ENCODE assay signal across 20 cellular contexts in genomic region chr13:107370036-107370785, GRCh38.
A peak's percentile ranks its signal among the peaks of the same experiment; 100 is the strongest.
DNase-seq lines count a peak whose midpoint lies in the region; ATAC-seq, FAIRE-seq and TF ChIP-seq lines count a peak whose summit lies in the region.
"Had no signal": no experiment of that assay in that cellular context is flagged by ENCODE, and none has a peak within 500 bp of the region (broad histone marks: within the 10 kb centered on the region; RNA-seq: fewer than 3 reads in every experiment).

No MANE protein-coding gene starts in this region.

- H3K23ac ChIP-seq in H1 (ENCODE audit: insufficient read length) (no peak overlapping the region), mesenchymal stem cell (ENCODE audit: low read length in 2 of 2) (no peak overlapping the region)

- H3K27me3 ChIP-seq in H1 (replicated peaks in 1 of 4; ENCODE audit: control insufficient read depth in 3 of 4, extremely low read depth in 1 of 4, insufficient read depth in 3 of 4, low read length in 3 of 4) (no peaks in the 10 kb centered on the region), mesenchymal stem cell (ENCODE audit: control insufficient read depth in 1 of 2, insufficient read depth in 1 of 2, low read length in 2 of 2) (no peaks in the 10 kb centered on the region), psoas muscle (ENCODE audit: insufficient read depth in 3 of 3, low read length in 2 of 3) (no peaks in the 10 kb centered on the region)
- H3K27me3 ChIP-seq: Peyer's patch had no signal

- H4K91ac ChIP-seq in H1 (replicated peaks; ENCODE audit: insufficient read length, low read length): no peak overlapping the region
- H4K91ac ChIP-seq in mesenchymal stem cell (ENCODE audit: low read length): no peak overlapping the region

- POLR2A ChIA-PET in H1 (lab: Charles Lee; ENCODE audit: partially characterized antibody): no interaction called here

- TF ChIP-seq RAD21 in H1 (IDR thresholded peaks at IDR 0.05 in 1 of 2, conservative IDR thresholded peaks at IDR 0.05 in 1 of 2; ENCODE audit: low read depth in 2 of 2, low read length in 2 of 2): no peak

- no peak overlapping the region for H3K4me2 ChIP-seq in H1 (ENCODE audit: insufficient read depth in 1 of 2, low read depth in 2 of 2, low read length in 2 of 2)
- peak overlapping the region; percentile 61 for H3K4me2 ChIP-seq in mesenchymal stem cell (ENCODE audit: low read length, poor library complexity, severe bottlenecking)
- H3K4me2 ChIP-seq: GM23338 had no signal

- CTCF ChIA-PET in H1 (lab: Charles Lee; ENCODE audit: partially characterized antibody): interaction anchor here (0.6 to 2.0 kb wide), 5 partner anchors 9 to 484 kb away, joined by 3 to 5 read pairs (median 3); no protein-coding TSS in a partner anchor

- H2BK120ac ChIP-seq in H1 (replicated peaks; ENCODE audit: low read depth, low read length): no peak overlapping the region
- peak overlapping the region; percentile 71 for H2BK120ac ChIP-seq in mesenchymal stem cell (ENCODE audit: low read depth, low read length)

- H2AK5ac ChIP-seq in H1 (ENCODE audit: low read depth, low read length) (no peak overlapping the region), mesenchymal stem cell (ENCODE audit: low read length, severe bottlenecking) (no peak overlapping the region)

- no peak overlapping the region for H3K4ac ChIP-seq in H1 (replicated peaks; ENCODE audit: insufficient read length, low read depth, low read length)
- peak overlapping the region in 1 of 2 experiments; percentile 91 for H3K4ac ChIP-seq in mesenchymal stem cell (ENCODE audit: low read depth in 1 of 2, low read length in 2 of 2)

- no peak for TF ChIP-seq POLR2A in H1 (IDR thresholded peaks at IDR 0.05; ENCODE audit: control extremely low read depth in 1 of 2, low read depth in 2 of 2, low read length in 2 of 2)

- TF ChIP-seq EP300 in H1 (IDR thresholded peaks at IDR 0.05; ENCODE audit: borderline replicate concordance in 1 of 2, low read depth in 2 of 2, low read length in 2 of 2): no peak

- H4K8ac ChIP-seq in H1 (ENCODE audit: extremely low read depth, insufficient read depth, low read length): no peak overlapping the region
- no peak overlapping the region for H4K8ac ChIP-seq in mesenchymal stem cell (ENCODE audit: low read length)

- no peak overlapping the region for H2BK20ac ChIP-seq in H1 (ENCODE audit: low read length)

- no peak overlapping the region for H3K56ac ChIP-seq in H1 (replicated peaks; ENCODE audit: insufficient read length, low read depth, low read length)

- no peak overlapping the region for H2BK5ac ChIP-seq in H1 (ENCODE audit: low read depth, low read length)
- peak overlapping the region; percentile 62 for H2BK5ac ChIP-seq in mesenchymal stem cell (ENCODE audit: low read depth, low read length, poor library complexity, severe bottlenecking)

- H2BK12ac ChIP-seq in H1 (ENCODE audit: low read depth, low read length) (no peak overlapping the region), mesenchymal stem cell (ENCODE audit: low read length in 2 of 2) (no peak overlapping the region)

- H2BK15ac ChIP-seq in H1 (ENCODE audit: low read length) (no peak overlapping the region), mesenchymal stem cell (ENCODE audit: low read depth, poor library complexity, severe bottlenecking) (no peak overlapping the region)

- no peak overlapping the region for H3K4me3 Mint-ChIP-seq in activated T-cell treated with anti-CD3 and anti-CD28 coated beads, Interleukin-2, amount 50 U/mL, for 72 hours
- H3K4me3 Mint-ChIP-seq: dendritic cell treated with granulocyte-macrophage colony-stimulating factor and Interleukin-4, amounts not matched to agents 40 ng/mL and 50 ng/mL, for 4 days; GM23338; mesothelial cell of epicardium had no signal

- TF ChIP-seq CTCF in AG10803 (conservative IDR thresholded peaks at IDR 0.05; ENCODE audit: low read length) (no peak), H1 (IDR thresholded peaks at IDR 0.05; ENCODE audit: control extremely low read depth in 1 of 3, insufficient read depth in 1 of 3, low read depth in 1 of 3, low read length in 3 of 3) (no peak), psoas muscle (IDR thresholded peaks at IDR 0.05) (no peak)

- H2AFZ ChIP-seq in H1 (ENCODE audit: low read length) (no peak overlapping the region), mesenchymal stem cell (ENCODE audit: low read depth, low read length) (no peak overlapping the region)
- H2AFZ ChIP-seq: GM23338 had no signal

- H3K27ac ChIP-seq in H1 (ENCODE audit: low read depth, low read length) (no peak overlapping the region), mesenchymal stem cell (ENCODE audit: low read length, poor library complexity, severe bottlenecking) (peak overlapping the region; percentile 99), psoas muscle (no peak overlapping the region)
- H3K27ac ChIP-seq: Peyer's patch, skin epidermis had no signal

- no peak overlapping the region for H4K5ac ChIP-seq in H1 (ENCODE audit: insufficient read length, low read depth, low read length)

- H3K79me1 ChIP-seq in H1 (ENCODE audit: low read depth, low read length) (no peaks in the 10 kb centered on the region), mesenchymal stem cell (replicated peaks; ENCODE audit: low read length, poor library complexity, severe bottlenecking) (peaks cover 4% of the 10 kb centered on the region)

- peak; percentile 77 for FAIRE-seq in RCC 7860 (lab: Jason Lieb, UNC)
- no peak for FAIRE-seq in H1 (lab: Jason Lieb, UNC)
- FAIRE-seq: D721Med had no signal

- H3K18ac ChIP-seq in H1 (ENCODE audit: extremely low read depth, low read length): no peak overlapping the region
- peak overlapping the region in 1 of 2 experiments; percentile 85 for H3K18ac ChIP-seq in mesenchymal stem cell (ENCODE audit: low read depth in 1 of 2, low read length in 2 of 2)

- H3K79me2 ChIP-seq in H1 (ENCODE audit: control insufficient read depth in 1 of 2, insufficient read depth in 2 of 2, low read length in 2 of 2): no peaks in the 10 kb centered on the region

- H3K36me3 ChIP-seq in H1 (ENCODE audit: control insufficient read depth in 2 of 4, insufficient read depth in 4 of 4, low read length in 3 of 4) (no peaks in the 10 kb centered on the region), mesenchymal stem cell (ENCODE audit: control insufficient read depth in 1 of 2, insufficient read depth in 2 of 2, low read depth in 1 of 2, low read length in 2 of 2) (no peaks in the 10 kb centered on the region), psoas muscle (ENCODE audit: insufficient read depth in 1 of 2, low read depth in 1 of 2) (no peaks in the 10 kb centered on the region)
- H3K36me3 ChIP-seq: Peyer's patch had no signal

- no peak overlapping the region for H3K27ac Mint-ChIP-seq in activated T-cell treated with anti-CD3 and anti-CD28 coated beads, Interleukin-2, amount 50 U/mL, for 72 hours
- H3K27ac Mint-ChIP-seq: dendritic cell treated with granulocyte-macrophage colony-stimulating factor and Interleukin-4, amounts not matched to agents 40 ng/mL and 50 ng/mL, for 4 days; GM23338; mesothelial cell of epicardium had no signal

- H3K4me3 ChIP-seq in AG10803 (ENCODE audit: low read length) (no peak overlapping the region), H1 (ENCODE audit: extremely low read depth in 1 of 4, insufficient read depth in 2 of 4, low read depth in 3 of 4, low read length in 4 of 4) (no peak overlapping the region), mesenchymal stem cell (ENCODE audit: insufficient read depth in 1 of 2, low read depth in 1 of 2, low read length in 2 of 2) (no peak overlapping the region), psoas muscle (no peak overlapping the region)
- H3K4me3 ChIP-seq: GM23338, Peyer's patch, skin epidermis had no signal

- peaks cover 0 to 4% of the 10 kb centered on the region in 2 donors for H3K9me3 Mint-ChIP-seq in activated T-cell treated with anti-CD3 and anti-CD28 coated beads, Interleukin-2, amount 50 U/mL, for 72 hours
- H3K9me3 Mint-ChIP-seq: dendritic cell treated with granulocyte-macrophage colony-stimulating factor and Interleukin-4, amounts not matched to agents 40 ng/mL and 50 ng/mL, for 4 days; GM23338; mesothelial cell of epicardium had no signal

- 83% methylated on average over 7 of the region's 7 CpGs; no CpG with 5 or more reads in 1 of the 2 experiments for WGBS in H1 (ENCODE audit: extremely low coverage in 1 of 2, insufficient coverage in 1 of 2, insufficient read length in 1 of 2, insufficient replicate concordance in 2 of 2, low coverage in 1 of 2, low lambda C conversion rate in 2 of 2, missing lambda C conversion rate in 1 of 2), 2 experiments
- 38% methylated on average over 5 of the region's 7 CpGs for WGBS in mesenchymal stem cell
- WGBS in psoas muscle, 3 donors: 53 to 72% (median 60%) methylated on average over 7 of the region's 7 CpGs

- H3K14ac ChIP-seq in H1 (ENCODE audit: insufficient read length) (no peak overlapping the region), mesenchymal stem cell (ENCODE audit: low read length in 2 of 2) (no peak overlapping the region)

- peak; percentile 40 for DNase-seq in AG10803 (ENCODE audit: low read depth)
- DNase-seq in RCC 7860 (ENCODE audit: low spot score): peak; percentile 57
- DNase-seq in H1 (ENCODE audit: low read depth in 1 of 2, low spot score in 2 of 2): no peak
- peak; percentile 80 for DNase-seq in mesenchymal stem cell
- no peak for DNase-seq in psoas muscle
- DNase-seq in LoVo (ENCODE audit: low spot score): no peak
- no peak for DNase-seq in activated T-cell treated with anti-CD3 and anti-CD28 coated beads, Interleukin-2, amount 50 U/mL, for 72 hours
- DNase-seq in OCI-M1 (lab: John Stamatoyannopoulos, UW): no peak
- DNase-seq: activated CD4-positive, alpha-beta T cell treated with anti-CD3 and anti-CD28 coated beads for 48 hours; KG1; NCI-H1694 treated with DMSO at 0.1 percent for 48 hours; NCI-H510A treated with DMSO at 0.1 percent for 48 hours; Peyer's patch; stimulated activated naive CD8-positive, alpha-beta T cell treated with anti-CD3 and anti-CD28 coated beads, Interleukin-15, Interleukin-2, amounts not matched to agents 100 U/mL and 50 U/mL, for 24 hours; T-helper 2 cell had no signal

- intact Hi-C loops in psoas muscle (cut with DNase I): no loop called here

- H3K4me1 Mint-ChIP-seq in activated T-cell treated with anti-CD3 and anti-CD28 coated beads, Interleukin-2, amount 50 U/mL, for 72 hours (ENCODE audit: low read depth): no peaks in the 10 kb centered on the region

- H3K23me2 ChIP-seq in H1 (ENCODE audit: low read depth, low read length): no peaks in the 10 kb centered on the region; the same call in 1 of the 2 replicates

- H4K20me1 ChIP-seq in H1 (replicated peaks in 1 of 2; ENCODE audit: control insufficient read depth in 1 of 2, insufficient read depth in 2 of 2, low read length in 2 of 2): no peaks in the 10 kb centered on the region

- H3K9ac ChIP-seq in H1 (replicated peaks in 1 of 4; ENCODE audit: extremely low read depth in 1 of 4, low read depth in 3 of 4, low read length in 3 of 4) (no peak overlapping the region; a peak in 1 of 7 replicates), mesenchymal stem cell (ENCODE audit: low read length) (peak overlapping the region; percentile 48)

- ATAC-seq in psoas muscle: no peak
- ATAC-seq in activated T-cell treated with anti-CD3 and anti-CD28 coated beads, Interleukin-2, amount 50 U/mL, for 72 hours (replicated peaks in 1 of 2): no peak
- ATAC-seq: GM23338; stimulated activated naive CD8-positive, alpha-beta T cell treated with anti-CD3 and anti-CD28 coated beads, Interleukin-15, Interleukin-2, amounts not matched to agents 100 U/mL and 50 U/mL, for 24 hours had no signal

- peaks cover 0 to 1% (median 0%) of the 10 kb centered on the region in 4 experiments; a peak in 1 of 7 replicates for H3K4me1 ChIP-seq in H1 (replicated peaks in 1 of 4; ENCODE audit: control insufficient read depth in 3 of 4, insufficient read depth in 4 of 4, low read length in 3 of 4)
- peaks cover 9% of the 10 kb centered on the region for H3K4me1 ChIP-seq in mesenchymal stem cell (ENCODE audit: control insufficient read depth, insufficient read depth, low read depth, low read length)
- H3K4me1 ChIP-seq in psoas muscle: no peaks in the 10 kb centered on the region
- H3K4me1 ChIP-seq: Peyer's patch had no signal

- H3K27me3 Mint-ChIP-seq in activated T-cell treated with anti-CD3 and anti-CD28 coated beads, Interleukin-2, amount 50 U/mL, for 72 hours (ENCODE audit: low read depth): no peaks in the 10 kb centered on the region
- H3K27me3 Mint-ChIP-seq: dendritic cell treated with granulocyte-macrophage colony-stimulating factor and Interleukin-4, amounts not matched to agents 40 ng/mL and 50 ng/mL, for 4 days had no signal

- H3K9me3 ChIP-seq in H1 (ENCODE audit: insufficient read depth in 2 of 2, low read depth in 1 of 2, low read length in 1 of 2) (no peaks in the 10 kb centered on the region), mesenchymal stem cell (ENCODE audit: control insufficient read depth, low read length) (no peaks in the 10 kb centered on the region), psoas muscle (no peaks in the 10 kb centered on the region)
- H3K9me3 ChIP-seq: Peyer's patch had no signal

- H3K36me3 Mint-ChIP-seq in activated T-cell treated with anti-CD3 and anti-CD28 coated beads, Interleukin-2, amount 50 U/mL, for 72 hours (ENCODE audit: insufficient read depth in 2 of 2): no peaks in the 10 kb centered on the region
- H3K36me3 Mint-ChIP-seq: mesothelial cell of epicardium had no signal

Comparison
In these comparisons a context has a peak if more than half of its experiments do, and no peak if none do; other contexts are left out.
1. DNase-seq: peak in AG10803 (single experiment), RCC 7860 (single experiment) and mesenchymal stem cell (single experiment); none in H1 (0 of 2), psoas muscle (0 of 2), LoVo (single experiment), activated T-cell treated with anti-CD3 and anti-CD28 coated beads, Interleukin-2, amount 50 U/mL, for 72 hours (0 of 2) and OCI-M1 (single experiment).